In the genomic region with DNA sequence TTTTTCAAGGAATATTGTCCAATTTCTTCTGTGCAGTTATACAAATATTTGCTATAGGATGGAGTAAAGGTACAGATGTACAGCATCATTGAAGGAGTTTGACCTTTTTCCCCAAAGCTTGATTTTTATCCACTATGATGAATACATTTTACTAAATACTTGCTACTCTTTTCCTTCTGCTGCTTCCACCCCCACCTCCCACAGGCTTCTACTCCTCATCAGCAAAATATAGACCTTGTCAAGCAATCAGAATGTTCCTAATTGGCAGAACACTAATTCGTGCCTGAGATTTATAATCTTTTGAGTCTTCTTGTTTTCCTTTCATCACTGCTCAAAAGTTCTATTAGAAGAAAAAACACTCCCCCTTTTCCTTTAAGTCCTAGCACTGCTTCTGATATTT, we compare ENCODE assay signal across 15 cellular contexts. TPM values are rescaled to one million over a fixed set of nuclear protein-coding genes. Genes with fewer than 3 reads are reported as not detected.
DNase-seq lines count a peak whose midpoint lies in the region; ATAC-seq and TF ChIP-seq lines count a peak whose summit lies in the region.
"Had no signal": no experiment of that assay in that cellular context is flagged by ENCODE, and none has a peak within 500 bp of the region (broad histone marks: within the 10 kb centered on the region; RNA-seq: fewer than 3 reads in every experiment).

No MANE protein-coding gene starts in this region.

- H3K4me2 ChIP-seq in GM23338, result no peak overlapping the region

- H3K9me2 ChIP-seq in GM23338 (ENCODE audit: insufficient read depth), result no peaks in the 10 kb centered on the region

- intact Hi-C loops in CD4-positive, alpha-beta memory T cell (cut with micrococcal nuclease), result loop anchor here (10.0 kb wide), 1 partner anchor 1402 kb away; no protein-coding TSS in a partner anchor

- no peak overlapping the region for H2AFZ ChIP-seq in GM23338

- H3K4me1 ChIP-seq in CD4-positive, alpha-beta memory T cell (ENCODE audit: insufficient read depth, low read length), result peaks cover 41% of the 10 kb centered on the region
- peaks cover 9% of the 10 kb centered on the region; the same call in 1 of the 2 replicates for H3K4me1 ChIP-seq in GM23338 (ENCODE audit: insufficient read depth)

- CTCF ChIA-PET in CD4-positive, alpha-beta memory T cell (lab: Charles Lee; ENCODE audit: partially characterized antibody), result interaction anchor here (1.5 to 4.9 kb wide), 3 partner anchors 20 to 138 kb away, joined by 3 to 29 read pairs (median 4); a partner anchor contains a TSS

- peaks cover 19% of the 10 kb centered on the region for H3F3A ChIP-seq in GM23338 (replicated peaks; ENCODE audit: low read depth)

- peaks cover 16 to 23% (median 21%) of the 10 kb centered on the region in 4 donors for H3K4me1 Mint-ChIP-seq in CD4-positive, alpha-beta memory T cell
- H3K4me1 Mint-ChIP-seq in GM23338 (peaks cover 13% of the 10 kb centered on the region), neural crest cell (peaks cover 21% of the 10 kb centered on the region)
- peaks cover 37% of the 10 kb centered on the region for H3K4me1 Mint-ChIP-seq in activated naive CD8-positive, alpha-beta T cell treated with anti-CD3 and anti-CD28 coated beads for 36 hours

- H3K79me2 ChIP-seq in GM23338 (replicated peaks; ENCODE audit: insufficient read depth), result peaks cover 76% of the 10 kb centered on the region

- peaks cover 18 to 45% of the 10 kb centered on the region in 2 donors for H3K36me3 Mint-ChIP-seq in CD4-positive, alpha-beta memory T cell
- peaks cover 43% of the 10 kb centered on the region for H3K36me3 Mint-ChIP-seq in GM23338 (ENCODE audit: low read depth)
- H3K36me3 Mint-ChIP-seq in activated naive CD8-positive, alpha-beta T cell treated with anti-CD3 and anti-CD28 coated beads for 36 hours, result peaks cover 22% of the 10 kb centered on the region
- H3K36me3 Mint-ChIP-seq in neural crest cell (ENCODE audit: low read depth), result peaks cover 6% of the 10 kb centered on the region

- H3K27ac ChIP-seq in CD4-positive, alpha-beta memory T cell (ENCODE audit: low read depth, low read length), result no peak overlapping the region
- H3K27ac ChIP-seq in GM23338 (ENCODE audit: low read depth), result no peak overlapping the region
- H3K27ac ChIP-seq: esophagus squamous epithelium, SJCRH30 had no signal

- no peaks in the 10 kb centered on the region for H3K27me3 ChIP-seq in CD4-positive, alpha-beta memory T cell (ENCODE audit: insufficient read depth, low read length)
- no peaks in the 10 kb centered on the region for H3K27me3 ChIP-seq in GM23338 (ENCODE audit: insufficient read depth)
- H3K27me3 ChIP-seq: esophagus squamous epithelium, SJCRH30 had no signal

- peaks cover 34% of the 10 kb centered on the region for H4K20me1 ChIP-seq in GM23338 (replicated peaks; ENCODE audit: insufficient read depth)

- no peaks in the 10 kb centered on the region for H3K9me3 Mint-ChIP-seq in CD4-positive, alpha-beta memory T cell
- H3K9me3 Mint-ChIP-seq in GM23338, result no peaks in the 10 kb centered on the region
- H3K9me3 Mint-ChIP-seq in activated naive CD8-positive, alpha-beta T cell treated with anti-CD3 and anti-CD28 coated beads for 36 hours, result no peaks in the 10 kb centered on the region
- H3K9me3 Mint-ChIP-seq in neural crest cell, result no peaks in the 10 kb centered on the region

- no peak overlapping the region for H3K4me3 ChIP-seq in CD4-positive, alpha-beta memory T cell (ENCODE audit: low read length in 2 of 2)
- peak overlapping the region; percentile 86; the same call in 1 of the 2 replicates for H3K4me3 ChIP-seq in GM23338
- H3K4me3 ChIP-seq: esophagus squamous epithelium, SJCRH30 had no signal

- H3K36me3 ChIP-seq in CD4-positive, alpha-beta memory T cell (ENCODE audit: insufficient read depth, low read length), result peaks cover 9% of the 10 kb centered on the region
- H3K36me3 ChIP-seq in GM23338 (ENCODE audit: insufficient read depth), result peaks cover 47% of the 10 kb centered on the region; the same call in 1 of the 2 replicates

- peak overlapping the region in 1 of 8 donors; percentile 37 for H3K4me3 Mint-ChIP-seq in CD4-positive, alpha-beta memory T cell
- peak overlapping the region; percentile 9; the same call in 1 of the 3 replicates for H3K4me3 Mint-ChIP-seq in GM23338
- peak overlapping the region; percentile 4 for H3K4me3 Mint-ChIP-seq in activated naive CD8-positive, alpha-beta T cell treated with anti-CD3 and anti-CD28 coated beads for 36 hours
- peak overlapping the region; percentile 25 for H3K4me3 Mint-ChIP-seq in neural crest cell
- H3K4me3 Mint-ChIP-seq: B cell had no signal

- H3K27me3 Mint-ChIP-seq in CD4-positive, alpha-beta memory T cell, result no peaks in the 10 kb centered on the region
- H3K27me3 Mint-ChIP-seq in GM23338 (ENCODE audit: insufficient read depth, low read depth, poor library complexity) (no peaks in the 10 kb centered on the region), neural crest cell (ENCODE audit: low read depth) (no peaks in the 10 kb centered on the region)
- H3K27me3 Mint-ChIP-seq in activated naive CD8-positive, alpha-beta T cell treated with anti-CD3 and anti-CD28 coated beads for 36 hours, result no peaks in the 10 kb centered on the region
- H3K27me3 Mint-ChIP-seq: B cell had no signal

- POLR2A ChIA-PET in CD4-positive, alpha-beta memory T cell (lab: Charles Lee; ENCODE audit: partially characterized antibody), result no interaction called here

- H3K27ac Mint-ChIP-seq in CD4-positive, alpha-beta memory T cell, result peak overlapping the region in 6 of 7 donors; percentile 19 to 76 (median 54)
- H3K27ac Mint-ChIP-seq in GM23338 (no peak overlapping the region), neural crest cell (ENCODE audit: unreplicated experiment) (no peak overlapping the region)
- no peak overlapping the region for H3K27ac Mint-ChIP-seq in activated naive CD8-positive, alpha-beta T cell treated with anti-CD3 and anti-CD28 coated beads for 36 hours
- H3K27ac Mint-ChIP-seq: B cell had no signal

- ATAC-seq in GM23338, result no peak

- DNase-seq in CD4-positive, alpha-beta memory T cell, result no peak
- no peak for DNase-seq in GM23338 (ENCODE audit: low spot score)
- no peak for DNase-seq in activated naive CD8-positive, alpha-beta T cell treated with anti-CD3 and anti-CD28 coated beads for 36 hours
- DNase-seq in neural crest cell (ENCODE audit: low read depth, low spot score), result no peak
- DNase-seq in NK-92 (lab: John Stamatoyannopoulos, UW; ENCODE audit: unreplicated experiment), result no peak
- DNase-seq in D341Med (ENCODE audit: low spot score), result no peak
- DNase-seq in KG1 (lab: John Stamatoyannopoulos, UW), result no peak
- DNase-seq: activated CD4-positive, alpha-beta T cell treated with anti-CD3 and anti-CD28 coated beads for 4 hours; activated T-cell treated with anti-CD3 and anti-CD28 coated beads, Interleukin-2, amount 50 U/mL, for 1 hour; DMS153; esophagus squamous epithelium; NCI-H526; SJCRH30; stimulated activated CD4-positive, alpha-beta T cell treated with anti-CD3 and anti-CD28 coated beads, Interleukin-2, amount 100 ng/mL, for 48 hours had no signal

- H3K9me3 ChIP-seq in CD4-positive, alpha-beta memory T cell (ENCODE audit: control insufficient read depth in 1 of 2, low read length in 2 of 2), result no peaks in the 10 kb centered on the region
- H3K9me3 ChIP-seq: esophagus squamous epithelium, SJCRH30 had no signal

- TF ChIP-seq CTCF in GM23338 (conservative IDR thresholded peaks at IDR 0.05; ENCODE audit: low read depth in 2 of 2) (no peak), neural crest cell (conservative IDR thresholded peaks at IDR 0.05) (no peak)

TF ChIP-seq in GM23338, 12 proteins besides CTCF, POLR2A, EP300 and RAD21 (continues in another document):
- no peak for TF ChIP-seq NANOG (IDR thresholded peaks at IDR 0.05; ENCODE audit: borderline replicate concordance)
- no peak for TF ChIP-seq CREB1 (CRISPR knock-in tag; IDR thresholded peaks at IDR 0.05; ENCODE audit: low read depth)
- TF ChIP-seq EZH2phosphoT487 (IDR thresholded peaks at IDR 0.05; ENCODE audit: unreplicated experiment), result no peak
- TF ChIP-seq ZNF331 (CRISPR knock-in tag; IDR thresholded peaks at IDR 0.05; ENCODE audit: low read depth), result no peak

RNA-seq across cellular contexts. Expression of a gene that starts 3.8 kb away (rescaled TPM):
- total RNA-seq in CD4-positive, alpha-beta memory T cell, result 1 to 10 TPM; 2.7 to 3.7 TPM
- polyA plus RNA-seq in CD4-positive, alpha-beta memory T cell, result 1 to 10 TPM in 1 of 2 donors, under 1 TPM in 1; 0.77 to 2.4 TPM
- total RNA-seq in GM23338 (2014; rRNA removed; shearing (Covaris generic)), result 22.3 and 24.5 TPM in 2 replicates
- 6.8 and 8.7 TPM in 2 replicates for polyA plus RNA-seq in GM23338 (2016; fragmentation: Nextera tagmentation; extraction: Ambion mirVana)
- 1 to 10 TPM; 3.8 to 4.9 TPM for total RNA-seq in activated naive CD8-positive, alpha-beta T cell treated with anti-CD3 and anti-CD28 coated beads for 36 hours
- 11.6 and 11.7 TPM in 2 replicates for total RNA-seq in neural crest cell

RNA-seq across cellular contexts. Expression of a gene that starts 5.8 kb away (rescaled TPM):
- 100 to 1,000 TPM; 157 to 167 TPM for total RNA-seq in CD4-positive, alpha-beta memory T cell
- polyA plus RNA-seq in CD4-positive, alpha-beta memory T cell, result 100 to 1,000 TPM; 138 to 175 TPM
- 98.8 and 110 TPM in 2 replicates for total RNA-seq in GM23338 (2014; rRNA removed; shearing (Covaris generic))
- polyA plus RNA-seq in GM23338 (2016; fragmentation: Nextera tagmentation; extraction: Ambion mirVana), result 88.8 and 91.0 TPM in 2 replicates
- total RNA-seq in activated naive CD8-positive, alpha-beta T cell treated with anti-CD3 and anti-CD28 coated beads for 36 hours, result 10 to 100 TPM; 78.8 to 88.3 TPM
- 137 and 166 TPM in 2 replicates for total RNA-seq in neural crest cell

Comparison
In these comparisons a context has a peak if more than half of its experiments do, and no peak if none do; other contexts are left out.
1. H3K27ac Mint-ChIP-seq: peak in CD4-positive, alpha-beta memory T cell (6 of 7); none in GM23338 (single experiment), activated naive CD8-positive, alpha-beta T cell treated with anti-CD3 and anti-CD28 coated beads for 36 hours (single experiment) and neural crest cell (single experiment).